In genomic region chr14:54786191-54786755, GRCh38 we compare ENCODE assay signal across 15 cellular contexts.
"Had no signal": no experiment of that assay in that cellular context is flagged by ENCODE, and none has a peak within 500 bp of the region (broad histone marks: within the 10 kb centered on the region; RNA-seq: fewer than 3 reads in every experiment).

No MANE protein-coding gene starts in this region.

- H3K4me3 ChIP-seq: hepatocyte, right lobe of liver, spleen had no signal

- H3K36me3 Mint-ChIP-seq: activated naive CD8-positive, alpha-beta T cell treated with anti-CD3 and anti-CD28 coated beads, Interleukin-2, amount 10 ng/mL, durations not matched to agents 7 days and 5 days had no signal

- H3K4me3 Mint-ChIP-seq: activated CD4-positive, alpha-beta memory T cell treated with anti-CD3 and anti-CD28 coated beads, Interleukin-2, amount 10 ng/mL, durations not matched to agents 7 days and 5 days; activated CD4-positive, alpha-beta T cell treated with anti-CD3 and anti-CD28 coated beads for 36 hours; activated naive CD8-positive, alpha-beta T cell treated with anti-CD3 and anti-CD28 coated beads, Interleukin-2, amount 10 ng/mL, durations not matched to agents 7 days and 5 days; activated T-cell treated with anti-CD3 and anti-CD28 coated beads, Interleukin-2, amount 50 U/mL, for 72 hours; naive B cell; type B pancreatic cell had no signal

- H3K9me3 ChIP-seq: right lobe of liver, spleen had no signal

- H3K27me3 ChIP-seq: hepatocyte, right lobe of liver, spleen had no signal

- H3K27me3 Mint-ChIP-seq: activated naive CD8-positive, alpha-beta T cell treated with anti-CD3 and anti-CD28 coated beads, Interleukin-2, amount 10 ng/mL, durations not matched to agents 7 days and 5 days; naive B cell; type B pancreatic cell had no signal

- H3K27ac Mint-ChIP-seq: activated CD4-positive, alpha-beta memory T cell treated with anti-CD3 and anti-CD28 coated beads, Interleukin-2, amount 10 ng/mL, durations not matched to agents 7 days and 5 days; activated CD4-positive, alpha-beta T cell treated with anti-CD3 and anti-CD28 coated beads for 36 hours; activated naive CD8-positive, alpha-beta T cell treated with anti-CD3 and anti-CD28 coated beads, Interleukin-2, amount 10 ng/mL, durations not matched to agents 7 days and 5 days; activated T-cell treated with anti-CD3 and anti-CD28 coated beads, Interleukin-2, amount 50 U/mL, for 72 hours; type B pancreatic cell had no signal

- H3K27ac ChIP-seq: hepatocyte, VCaP had no signal

- ATAC-seq: activated CD4-positive, alpha-beta T cell treated with anti-CD3 and anti-CD28 coated beads for 36 hours; activated T-cell treated with anti-CD3 and anti-CD28 coated beads, Interleukin-2, amount 50 U/mL, for 72 hours; right lobe of liver had no signal

- DNase-seq: activated CD4-positive, alpha-beta memory T cell treated with anti-CD3 and anti-CD28 coated beads, Interleukin-2, amount 10 ng/mL, durations not matched to agents 7 days and 5 days; activated CD4-positive, alpha-beta T cell treated with anti-CD3 and anti-CD28 coated beads for 36 hours; activated gamma-delta T cell treated with Interleukin-2 at 50 U/mL for 16 hours; activated naive CD8-positive, alpha-beta T cell treated with anti-CD3 and anti-CD28 coated beads, Interleukin-2, amount 10 ng/mL, durations not matched to agents 7 days and 5 days; activated T-cell treated with anti-CD3 and anti-CD28 coated beads, Interleukin-2, amount 50 U/mL, for 72 hours; aorta; naive B cell; spleen; stimulated activated CD4-positive, alpha-beta T cell treated with anti-CD3 and anti-CD28 coated beads, Interleukin-1b, Interleukin-23, amount 100 ng/mL, for 48 hours; stimulated activated naive CD4-positive, alpha-beta T cell; T-helper 9 cell had no signal

- H3K9me3 Mint-ChIP-seq: activated CD4-positive, alpha-beta memory T cell treated with anti-CD3 and anti-CD28 coated beads, Interleukin-2, amount 10 ng/mL, durations not matched to agents 7 days and 5 days; activated naive CD8-positive, alpha-beta T cell treated with anti-CD3 and anti-CD28 coated beads, Interleukin-2, amount 10 ng/mL, durations not matched to agents 7 days and 5 days; activated T-cell treated with anti-CD3 and anti-CD28 coated beads, Interleukin-2, amount 50 U/mL, for 72 hours; naive B cell; type B pancreatic cell had no signal
